Comparison of ENCODE assay signal across 10 cellular contexts in the genomic region with DNA sequence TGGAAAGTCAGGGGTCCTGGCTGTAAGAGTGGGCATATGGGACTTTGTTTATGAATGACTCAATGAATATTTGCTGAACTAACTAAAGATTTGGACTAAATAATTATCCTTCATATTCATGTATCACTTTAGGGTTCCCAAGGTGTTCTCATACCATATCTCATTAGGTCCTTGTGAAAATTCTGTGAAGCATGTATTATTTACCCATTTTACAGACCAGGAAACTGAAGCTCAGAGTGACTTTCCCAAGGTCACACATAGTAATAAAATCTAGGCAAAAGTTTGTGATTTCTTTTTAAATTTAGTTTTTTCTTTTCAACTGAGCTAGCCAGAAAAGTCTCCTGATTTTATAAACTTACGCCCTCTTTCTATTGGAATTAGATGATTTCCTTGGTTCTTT. TPM values are rescaled to one million over a fixed set of nuclear protein-coding genes. Genes with fewer than 3 reads are reported as not detected.
"Had no signal": no experiment of that assay in that cellular context is flagged by ENCODE, and none has a peak within 500 bp of the region (broad histone marks: within the 10 kb centered on the region; RNA-seq: fewer than 3 reads in every experiment).

No MANE protein-coding gene starts in this region.

- FAIRE-seq: HepG2, HTR-8/SVneo had no signal

- H3K27ac ChIP-seq: HL-60, KMS-11 had no signal

- DNase-seq: IMR-90, KBM-7, KG1 had no signal

- ATAC-seq: HepG2 had no signal

- H3K4me2 ChIP-seq: KMS-11 had no signal

- H3K9ac ChIP-seq: KMS-11 had no signal

RNA-seq across cellular contexts. Expression of gene PDE1B, which starts 9.4 kb away (rescaled TPM):
- total RNA-seq: HepG2, HT-29, HT1080, IMR-90 had no signal
- polyA plus RNA-seq: HepG2, IMR-90 had no signal

RNA-seq across cellular contexts. Expression of gene PPP1R1A, which starts 29.7 kb away (rescaled TPM):
- total RNA-seq: HT-29, HT1080, IMR-90 had no signal
- polyA plus RNA-seq: HepG2, IgD-negative memory B cell, IMR-90 had no signal
